1 cellular context compared by ENCODE assay signal in the genomic region with DNA sequence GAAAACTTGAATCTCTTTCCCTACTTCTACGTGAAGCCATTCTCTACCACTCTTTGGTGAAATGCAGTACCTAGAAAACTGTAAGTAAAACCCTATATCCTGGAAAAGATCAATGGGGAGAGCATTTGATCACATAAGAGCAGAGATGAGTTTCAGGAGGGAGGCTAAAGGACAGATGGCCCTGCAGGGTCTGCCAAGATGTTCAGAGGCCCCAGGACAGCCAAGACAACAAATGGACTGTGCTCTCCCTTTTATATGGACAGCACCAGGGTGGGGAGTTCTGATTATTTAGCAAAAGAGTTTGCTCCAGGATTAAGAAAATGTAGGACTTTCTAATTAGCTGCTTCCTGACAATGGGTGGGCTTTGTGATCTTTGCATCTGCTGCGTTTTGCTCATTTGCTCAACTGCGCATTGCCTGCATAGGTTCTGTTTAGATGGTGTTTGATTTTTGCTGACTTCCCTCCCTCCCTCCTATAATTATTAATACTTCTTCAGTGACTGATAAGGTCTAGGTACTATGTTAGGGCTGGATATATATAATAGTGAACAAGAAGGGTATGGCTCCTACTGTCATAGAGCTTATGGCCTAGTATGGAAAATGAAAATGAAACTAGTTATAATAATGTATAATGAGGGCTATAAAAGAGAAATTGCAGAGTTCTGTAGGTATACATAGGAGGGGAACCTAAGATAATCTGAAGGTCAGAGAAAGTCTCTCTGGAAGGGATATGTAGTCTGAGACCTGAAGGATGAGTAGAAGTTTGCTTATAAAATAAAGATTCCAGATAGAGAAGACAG.
TF ChIP-seq lines count a peak whose summit lies in the region.

No MANE protein-coding gene starts in this region.

TF ChIP-seq in GM12878, 131 proteins besides CTCF, POLR2A, EP300 and RAD21 (continued from another document):
- TF ChIP-seq, protein P1, sequence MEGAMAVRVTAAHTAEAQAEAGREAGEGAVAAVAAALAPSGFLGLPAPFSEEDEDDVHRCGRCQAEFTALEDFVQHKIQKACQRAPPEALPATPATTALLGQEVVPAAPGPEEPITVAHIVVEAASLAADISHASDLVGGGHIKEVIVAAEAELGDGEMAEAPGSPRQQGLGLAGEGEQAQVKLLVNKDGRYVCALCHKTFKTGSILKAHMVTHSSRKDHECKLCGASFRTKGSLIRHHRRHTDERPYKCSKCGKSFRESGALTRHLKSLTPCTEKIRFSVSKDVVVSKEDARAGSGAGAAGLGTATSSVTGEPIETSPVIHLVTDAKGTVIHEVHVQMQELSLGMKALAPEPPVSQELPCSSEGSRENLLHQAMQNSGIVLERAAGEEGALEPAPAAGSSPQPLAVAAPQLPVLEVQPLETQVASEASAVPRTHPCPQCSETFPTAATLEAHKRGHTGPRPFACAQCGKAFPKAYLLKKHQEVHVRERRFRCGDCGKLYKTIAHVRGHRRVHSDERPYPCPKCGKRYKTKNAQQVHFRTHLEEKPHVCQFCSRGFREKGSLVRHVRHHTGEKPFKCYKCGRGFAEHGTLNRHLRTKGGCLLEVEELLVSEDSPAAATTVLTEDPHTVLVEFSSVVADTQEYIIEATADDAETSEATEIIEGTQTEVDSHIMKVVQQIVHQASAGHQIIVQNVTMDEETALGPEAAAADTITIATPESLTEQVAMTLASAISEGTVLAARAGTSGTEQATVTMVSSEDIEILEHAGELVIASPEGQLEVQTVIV (IDR thresholded peaks at IDR 0.05; ENCODE audit: borderline replicate concordance, partially characterized antibody) = no peak
- TF ChIP-seq BHLHE40 (IDR thresholded peaks at IDR 0.05; ENCODE audit: borderline replicate concordance in 1 of 2, low read depth in 2 of 2, low read length in 1 of 2) (no peak), ZZZ3 (IDR thresholded peaks at IDR 0.05; ENCODE audit: control insufficient read depth, insufficient read length, low read depth) (no peak), JUND (IDR thresholded peaks at IDR 0.05; ENCODE audit: low read depth, low read length) (no peak)
